ENCODE assay signal across 8 cellular contexts in the genomic region with DNA sequence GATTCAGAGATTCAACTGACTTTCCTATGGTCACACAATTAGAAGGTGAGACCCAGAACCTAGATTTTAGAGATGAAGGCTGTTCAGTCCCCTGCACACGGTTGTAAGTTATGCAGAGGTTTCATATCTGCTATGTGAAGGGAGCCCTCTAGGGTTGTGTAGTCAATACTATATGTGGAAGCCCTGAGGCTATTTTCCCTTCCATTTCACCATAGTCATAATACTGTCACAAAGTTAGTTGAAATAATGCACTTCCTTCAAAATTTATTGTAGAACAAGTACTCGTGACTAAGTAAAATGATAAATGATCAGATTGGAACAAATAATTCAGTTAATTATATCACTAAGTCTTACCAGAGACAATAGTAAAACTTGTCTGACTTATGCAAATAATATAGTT. TPM values are rescaled to one million over a fixed set of nuclear protein-coding genes. Genes with fewer than 3 reads are reported as not detected.
DNase-seq lines count a peak whose midpoint lies in the region; ATAC-seq lines count a peak whose summit lies in the region.

No MANE protein-coding gene starts in this region.

- ATAC-seq in activated CD4-positive, alpha-beta T cell treated with anti-CD3 and anti-CD28 coated beads for 36 hours, result peak; percentile 69
- ATAC-seq in HG02840 (IDR thresholded peaks at IDR 0.05; ENCODE audit: low FRiP score, unreplicated experiment), result peak; percentile 80

- no peaks in the 10 kb centered on the region for H3K36me3 Mint-ChIP-seq in activated CD4-positive, alpha-beta T cell treated with anti-CD3 and anti-CD28 coated beads for 36 hours (ENCODE audit: low read depth)

- CTCF ChIA-PET in activated CD4-positive, alpha-beta T cell treated with anti-CD3 and anti-CD28 coated beads for 36 hours (lab: Charles Lee), result no interaction called here

- intact Hi-C loops in activated CD4-positive, alpha-beta T cell treated with anti-CD3 and anti-CD28 coated beads for 36 hours (cut with DNase I, micrococcal nuclease), result loop anchor here (1.0 to 5.0 kb wide), 2 partner anchors 69 to 71 kb away; a partner anchor contains a TSS

- peaks cover 5% of the 10 kb centered on the region for H3K4me1 Mint-ChIP-seq in activated CD4-positive, alpha-beta T cell treated with anti-CD3 and anti-CD28 coated beads for 36 hours

- H3K27ac Mint-ChIP-seq in activated CD4-positive, alpha-beta T cell treated with anti-CD3 and anti-CD28 coated beads for 36 hours, result no peak overlapping the region

- peaks cover 4% of the 10 kb centered on the region for H3K27me3 Mint-ChIP-seq in activated CD4-positive, alpha-beta T cell treated with anti-CD3 and anti-CD28 coated beads for 36 hours

- no peak overlapping the region for H3K4me3 Mint-ChIP-seq in activated CD4-positive, alpha-beta T cell treated with anti-CD3 and anti-CD28 coated beads for 36 hours

- in situ Hi-C loops in SK-MEL-5 (cut with HindIII; ENCODE audit: low pct_unique_long_range_greater_than_20kb, low sequenced_read_pairs), result no loop called here

- no peaks in the 10 kb centered on the region for H3K9me3 Mint-ChIP-seq in activated CD4-positive, alpha-beta T cell treated with anti-CD3 and anti-CD28 coated beads for 36 hours (ENCODE audit: low read depth)

- no peak for DNase-seq in activated CD4-positive, alpha-beta T cell treated with anti-CD3 and anti-CD28 coated beads for 36 hours
- no peak for DNase-seq in activated CD4-positive, alpha-beta T cell treated with anti-CD3 and anti-CD28 coated beads for 1 hour
- DNase-seq in SK-MEL-5 (ENCODE audit: low read depth, low spot score) (peak; percentile 48), kidney tubule cell (ENCODE audit: low spot score) (peak; percentile 32), NCI-H226 (no peak), SKM-1 treated with dmso at 0.1 percent for 144 hours (lab: John Stamatoyannopoulos, UW; ENCODE audit: unreplicated experiment) (no peak), COLO668 (lab: John Stamatoyannopoulos, UW; ENCODE audit: unreplicated experiment) (no peak)

- POLR2A ChIA-PET in activated CD4-positive, alpha-beta T cell treated with anti-CD3 and anti-CD28 coated beads for 36 hours (lab: Charles Lee), result no interaction called here

RNA-seq across cellular contexts. Expression of a gene that starts 48.8 kb away (rescaled TPM):
- total RNA-seq in activated CD4-positive, alpha-beta T cell treated with anti-CD3 and anti-CD28 coated beads for 36 hours, result 10 to 100 TPM; 11.1 to 13.1 TPM
- 44.8 and 46.8 TPM in 2 replicates for total RNA-seq in SK-MEL-5 (2014; rRNA removed; shearing (Covaris generic))
- 28.5 and 38.4 TPM in 2 replicates for polyA plus RNA-seq in SK-MEL-5 (2015; cell fraction: cytosol; rRNA removed)
- polyA plus RNA-seq in SK-MEL-5 (2015; cell fraction: nucleus; rRNA removed), result 8.6 and 12.1 TPM in 2 replicates

Comparison
In these comparisons a context has a peak if more than half of its experiments do, and no peak if none do; other contexts are left out.
1. DNase-seq: peak in SK-MEL-5 (single experiment) and kidney tubule cell (single experiment); none in activated CD4-positive, alpha-beta T cell treated with anti-CD3 and anti-CD28 coated beads for 36 hours (single experiment), activated CD4-positive, alpha-beta T cell treated with anti-CD3 and anti-CD28 coated beads for 1 hour (single experiment), NCI-H226 (single experiment), SKM-1 treated with dmso at 0.1 percent for 144 hours (single experiment) and COLO668 (single experiment).